1 cellular context compared by ENCODE assay signal in the genomic region with DNA sequence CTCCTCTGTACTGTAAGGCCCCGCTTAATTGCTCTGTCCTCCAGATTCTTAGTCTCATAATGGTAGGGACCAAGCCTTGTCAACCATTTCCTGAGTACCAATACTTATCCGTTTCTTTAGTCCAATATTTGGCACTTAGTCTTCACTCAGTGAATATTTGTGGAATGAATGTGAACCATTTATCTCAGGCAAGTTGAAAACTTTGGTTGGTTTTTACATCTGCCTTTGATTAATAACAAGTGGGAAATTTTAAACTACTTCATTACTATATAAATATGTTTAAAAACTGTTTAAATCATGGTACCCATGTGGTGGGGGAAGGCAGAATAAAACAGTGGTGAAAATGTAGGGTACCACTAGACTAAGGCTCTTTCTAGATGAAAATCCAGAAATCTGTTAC.
TF ChIP-seq lines count a peak whose summit lies in the region.

No MANE protein-coding gene starts in this region.

TF ChIP-seq in SK-N-SH treated with all-trans-retinoic acid at 6 μM for 48 hours, 23 proteins besides CTCF, POLR2A, EP300 and RAD21 (continued from another document):
- TF ChIP-seq RARB (CRISPR knock-in tag; IDR thresholded peaks at IDR 0.05), result no peak
- TF ChIP-seq ZNF565 (CRISPR knock-in tag; conservative IDR thresholded peaks at IDR 0.05; ENCODE audit: low read depth), result no peak
- no peak for TF ChIP-seq SNAI2 (CRISPR knock-in tag; IDR thresholded peaks at IDR 0.05)
- TF ChIP-seq ARNTL (CRISPR knock-in tag; IDR thresholded peaks at IDR 0.05; ENCODE audit: borderline replicate concordance, low read depth), result no peak
- no peak for TF ChIP-seq ZNF70 (CRISPR knock-in tag; IDR thresholded peaks at IDR 0.05)
- no peak for TF ChIP-seq ESRRG (CRISPR knock-in tag; IDR thresholded peaks at IDR 0.05)
- TF ChIP-seq, protein P1, sequence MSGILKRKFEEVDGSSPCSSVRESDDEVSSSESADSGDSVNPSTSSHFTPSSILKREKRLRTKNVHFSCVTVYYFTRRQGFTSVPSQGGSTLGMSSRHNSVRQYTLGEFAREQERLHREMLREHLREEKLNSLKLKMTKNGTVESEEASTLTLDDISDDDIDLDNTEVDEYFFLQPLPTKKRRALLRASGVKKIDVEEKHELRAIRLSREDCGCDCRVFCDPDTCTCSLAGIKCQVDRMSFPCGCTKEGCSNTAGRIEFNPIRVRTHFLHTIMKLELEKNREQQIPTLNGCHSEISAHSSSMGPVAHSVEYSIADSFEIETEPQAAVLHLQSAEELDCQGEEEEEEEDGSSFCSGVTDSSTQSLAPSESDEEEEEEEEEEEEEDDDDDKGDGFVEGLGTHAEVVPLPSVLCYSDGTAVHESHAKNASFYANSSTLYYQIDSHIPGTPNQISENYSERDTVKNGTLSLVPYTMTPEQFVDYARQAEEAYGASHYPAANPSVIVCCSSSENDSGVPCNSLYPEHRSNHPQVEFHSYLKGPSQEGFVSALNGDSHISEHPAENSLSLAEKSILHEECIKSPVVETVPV (CRISPR knock-in tag; IDR thresholded peaks at IDR 0.05), result no peak
